In genomic region chr1:54199765-54200518, GRCh38 we compare ENCODE assay signal across 8 cellular contexts. TPM values are rescaled to one million over a fixed set of nuclear protein-coding genes. Genes with fewer than 3 reads are reported as not detected.
A peak's percentile ranks its signal among the peaks of the same experiment; 100 is the strongest.
DNase-seq lines count a peak whose midpoint lies in the region; ATAC-seq and TF ChIP-seq lines count a peak whose summit lies in the region.

Gene CYB5RL (minus strand): TSS chr1:54200030. CDS start chr1:54195616, 4,414 bp downstream.
Gene MRPL37 (plus strand): TSS chr1:54200167. CDS start chr1:54200244, 77 bp downstream.

- ATAC-seq in HG02642 (IDR thresholded peaks at IDR 0.05; ENCODE audit: poor library complexity, unreplicated experiment): peak; percentile 96
- ATAC-seq in activated naive CD4-positive, alpha-beta T cell treated with anti-CD3 and anti-CD28 coated beads, Interleukin-2, amount 50 U/mL, for 72 hours: peak; percentile 98 to 99
- peak; percentile 69 for ATAC-seq in thoracic aorta (ENCODE audit: insufficient number of reproducible peaks, low FRiP score, low read depth)

- H3K9me3 ChIP-seq in osteoblast (ENCODE audit: low read depth, low read length) (no peaks in the 10 kb centered on the region), thoracic aorta (no peaks in the 10 kb centered on the region)

- TF ChIP-seq POLR2A in GM10847 (IDR thresholded peaks at IDR 0.05; ENCODE audit: extremely low read depth, insufficient read length): peak; percentile 82

- DNase-seq in NCI-H1105 (lab: John Stamatoyannopoulos, UW) (peak; percentile 98), SKM-1 (lab: John Stamatoyannopoulos, UW; ENCODE audit: unreplicated experiment) (peak; percentile 95), head of caudate nucleus (peak; percentile 90 to 98 (median 94)), osteoblast (ENCODE audit: insufficient read length, low spot score, missing footprints) (peak; percentile 99), thoracic aorta (ENCODE audit: low spot score) (peak; percentile 80)
- DNase-seq in activated naive CD4-positive, alpha-beta T cell treated with anti-CD3 and anti-CD28 coated beads, Interleukin-2, amount 50 U/mL, for 72 hours (ENCODE audit: low spot score in 2 of 2): peak; percentile 87 to 92

- H3K4me3 ChIP-seq in osteoblast (ENCODE audit: insufficient read depth, low read length) (peak within 1 kb of the TSS; percentile 93), thoracic aorta (peak within 1 kb of the TSS; percentile 88)

- H2AFZ ChIP-seq in osteoblast (ENCODE audit: low read length): peak within 1 kb of the TSS; percentile 98

- H3K9me3 Mint-ChIP-seq in activated naive CD4-positive, alpha-beta T cell treated with anti-CD3 and anti-CD28 coated beads, Interleukin-2, amount 50 U/mL, for 72 hours: no peaks in the 10 kb centered on the region

- H3K27me3 ChIP-seq in osteoblast (ENCODE audit: insufficient read depth, low read length) (no peaks in the 10 kb centered on the region), thoracic aorta (replicated peaks; ENCODE audit: insufficient read depth) (no peaks in the 10 kb centered on the region)

- H3K36me3 ChIP-seq in osteoblast (ENCODE audit: insufficient read depth, low read length) (peaks cover 13% of the 10 kb centered on the region), thoracic aorta (peaks cover 17% of the 10 kb centered on the region)

- peak within 1 kb of the TSS; percentile 99 for H3K4me2 ChIP-seq in osteoblast (ENCODE audit: insufficient read depth, low read length)

- peaks cover 10 to 18% of the 10 kb centered on the region in 2 donors for H3K36me3 Mint-ChIP-seq in activated naive CD4-positive, alpha-beta T cell treated with anti-CD3 and anti-CD28 coated beads, Interleukin-2, amount 50 U/mL, for 72 hours

- peaks cover 54% of the 10 kb centered on the region for H3K79me2 ChIP-seq in osteoblast (ENCODE audit: insufficient read depth, low read length)

- H3K27ac ChIP-seq in osteoblast (ENCODE audit: low read depth, low read length) (peak within 1 kb of the TSS; percentile 77), thoracic aorta (peak within 1 kb of the TSS; percentile 43 to 57)

- H4K20me1 ChIP-seq in osteoblast (ENCODE audit: insufficient read depth, low read length): no peaks in the 10 kb centered on the region

- intact Hi-C loops in head of caudate nucleus (cut with DNase I): loop anchor here (10.0 kb wide), 1 partner anchor 205 kb away; the partner anchor contains the start of gene SSBP3

- peaks cover 20% of the 10 kb centered on the region for H3K4me1 ChIP-seq in osteoblast (ENCODE audit: insufficient read depth, low read length)
- peaks cover 15 to 26% of the 10 kb centered on the region in 2 donors for H3K4me1 ChIP-seq in thoracic aorta (ENCODE audit: control insufficient read depth in 1 of 2, low read depth in 2 of 2)

- no peak for TF ChIP-seq CTCF in osteoblast (IDR thresholded peaks at IDR 0.05; ENCODE audit: extremely low read depth, low read depth, low read length)
- TF ChIP-seq CTCF in thoracic aorta (IDR thresholded peaks at IDR 0.05): no peak

- peak within 1 kb of the TSS; percentile 89 to 96 for H3K27ac Mint-ChIP-seq in activated naive CD4-positive, alpha-beta T cell treated with anti-CD3 and anti-CD28 coated beads, Interleukin-2, amount 50 U/mL, for 72 hours

RNA-seq across cellular contexts. Expression of gene CYB5RL, which starts in this region (rescaled TPM):
- 10 to 100 TPM; 11.7 to 12.1 TPM for total RNA-seq in activated naive CD4-positive, alpha-beta T cell treated with anti-CD3 and anti-CD28 coated beads, Interleukin-2, amount 50 U/mL, for 72 hours
- total RNA-seq in osteoblast (10.3 and 11.6 TPM in 2 replicates), thoracic aorta (1 to 10 TPM; 8.7 to 9.0 TPM)

RNA-seq across cellular contexts. Expression of gene MRPL37, which starts in this region (rescaled TPM):
- 100 to 1,000 TPM; 169 to 186 TPM for total RNA-seq in activated naive CD4-positive, alpha-beta T cell treated with anti-CD3 and anti-CD28 coated beads, Interleukin-2, amount 50 U/mL, for 72 hours
- total RNA-seq in osteoblast (88.7 and 96.7 TPM in 2 replicates), thoracic aorta (10 to 100 TPM; 43.2 to 55.0 TPM)

Comparison
In these comparisons a context has a peak if more than half of its experiments do, and no peak if none do; other contexts are left out.
1. Peak in every context shown above with its lines: DNase-seq, ATAC-seq, H3K4me3 ChIP-seq and H3K27ac ChIP-seq.